8 cellular contexts compared by ENCODE assay signal in the genomic region with DNA sequence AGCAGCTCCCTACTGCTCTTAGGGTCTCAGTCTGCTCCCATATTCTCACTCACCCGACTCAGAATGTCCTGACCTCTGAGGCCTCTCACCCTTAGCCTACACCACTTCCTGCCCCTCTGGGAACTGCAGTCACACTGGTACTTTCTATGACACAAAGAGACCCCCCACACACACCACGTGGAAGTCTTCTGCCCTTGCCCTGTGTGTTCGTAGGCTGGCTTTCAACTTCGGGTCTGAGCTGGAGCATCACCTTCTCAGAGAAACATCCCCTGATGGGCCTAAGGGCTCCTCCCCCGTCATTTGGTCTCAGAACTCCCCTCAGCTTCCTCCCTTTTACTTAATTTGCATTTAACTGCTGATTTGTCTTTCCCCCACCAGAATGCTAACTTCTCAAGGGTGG. TPM values are rescaled to one million over a fixed set of nuclear protein-coding genes. Genes with fewer than 3 reads are reported as not detected.
DNase-seq lines count a peak whose midpoint lies in the region; ATAC-seq, FAIRE-seq and TF ChIP-seq lines count a peak whose summit lies in the region.
"Not testable (repeated sequence)": the region's sequence is repeated elsewhere in the genome, so short reads cannot be mapped to it uniquely, and the experiment has no call there.

No MANE protein-coding gene starts in this region.

- not testable (repeated sequence) for H3K27me3 Mint-ChIP-seq in activated CD8-positive, alpha-beta T cell treated with anti-CD3 and anti-CD28 coated beads for 36 hours

- peak; percentile 76 for ATAC-seq in GM18498 (IDR thresholded peaks at IDR 0.05; ENCODE audit: unreplicated experiment)
- ATAC-seq in GM19395 (IDR thresholded peaks at IDR 0.05; ENCODE audit: unreplicated experiment) = peak; percentile 83
- peak; percentile 80 for ATAC-seq in HG02571 (IDR thresholded peaks at IDR 0.05; ENCODE audit: unreplicated experiment)
- ATAC-seq in HG03095 (IDR thresholded peaks at IDR 0.05; ENCODE audit: unreplicated experiment) = peak; percentile 85
- ATAC-seq in HG03571 (IDR thresholded peaks at IDR 0.05; ENCODE audit: unreplicated experiment) = peak; percentile 58
- peak; percentile 94 for ATAC-seq in activated CD8-positive, alpha-beta T cell treated with anti-CD3 and anti-CD28 coated beads for 36 hours
- ATAC-seq in GM12878 = peak; percentile 86

- H3K4me3 ChIP-seq in GM12878 = not testable (repeated sequence)

- TF ChIP-seq CTCF in activated CD8-positive, alpha-beta T cell treated with anti-CD3 and anti-CD28 coated beads for 36 hours (IDR thresholded peaks at IDR 0.05); GM12878 (IDR thresholded peaks at IDR 0.05 in 2 of 3, conservative IDR thresholded peaks at IDR 0.05 in 1 of 3; ENCODE audit: control insufficient read depth in 2 of 3, extremely low read depth in 1 of 3, insufficient read depth in 1 of 3, low read depth in 3 of 3, low read length in 3 of 3): not testable (repeated sequence)

- not testable (repeated sequence) for H3K9me3 ChIP-seq in GM12878 (replicated peaks; ENCODE audit: control insufficient read depth, insufficient read depth, low read length)

- RAD21 ChIA-PET in GM12878 (lab: Charles Lee; ENCODE audit: unreplicated experiment) = not testable (repeated sequence)

- H3K4me3 Mint-ChIP-seq in activated CD8-positive, alpha-beta T cell treated with anti-CD3 and anti-CD28 coated beads for 36 hours = not testable (repeated sequence)

- H3K79me2 ChIP-seq in GM12878 (ENCODE audit: control insufficient read depth, insufficient read depth, low read length) = not testable (repeated sequence)

- not testable (repeated sequence) for H3K9ac ChIP-seq in GM12878 (ENCODE audit: control insufficient read depth, insufficient read depth, low read length)

- SMC1A ChIA-PET in GM12878 (lab: Charles Lee; ENCODE audit: uncharacterized antibody, unreplicated experiment) = not testable (repeated sequence)

- TF ChIP-seq RAD21 in GM12878 (IDR thresholded peaks at IDR 0.05; ENCODE audit: insufficient read depth, low read depth, low read length) = not testable (repeated sequence)

- CTCF ChIA-PET in activated CD8-positive, alpha-beta T cell treated with anti-CD3 and anti-CD28 coated beads for 36 hours (lab: Charles Lee); GM12878 (lab: Yijun Ruan, JAX): not testable (repeated sequence)

- H4K20me1 ChIP-seq in GM12878 (ENCODE audit: control insufficient read depth, insufficient read depth) = not testable (repeated sequence)

- intact Hi-C loops in activated CD8-positive, alpha-beta T cell treated with anti-CD3 and anti-CD28 coated beads for 36 hours (cut with micrococcal nuclease); GM12878 (cut with micrococcal nuclease; ENCODE audit: unreplicated experiment): not testable (repeated sequence)

- not testable (repeated sequence) for TF ChIP-seq EP300 in GM12878 (IDR thresholded peaks at IDR 0.05; ENCODE audit: borderline replicate concordance in 1 of 2, control insufficient read depth in 1 of 2, low read depth in 2 of 2, low read length in 2 of 2)

- not testable (repeated sequence) for BruUV-seq in GM12878 (replicated peaks; lab: Mats Ljungman, UMichigan)

- peak; percentile 88 for DNase-seq in activated CD8-positive, alpha-beta T cell treated with anti-CD3 and anti-CD28 coated beads for 36 hours
- peak; percentile 9 for DNase-seq in GM12878 (ENCODE audit: low read depth, low spot score)
- peak; percentile 19 for DNase-seq in stimulated activated CD8-positive, alpha-beta memory T cell treated with anti-CD3 and anti-CD28 coated beads, Interleukin-4, amount 100 ng/mL, for 24 hours (ENCODE audit: low read depth)

- H3K36me3 ChIP-seq in GM12878 (ENCODE audit: control insufficient read depth in 2 of 2, insufficient read depth in 2 of 2, low read length in 1 of 2) = not testable (repeated sequence)

- H3K27ac Mint-ChIP-seq in activated CD8-positive, alpha-beta T cell treated with anti-CD3 and anti-CD28 coated beads for 36 hours = peak overlapping the region; percentile 80

- H3K4me2 ChIP-seq in GM12878 (ENCODE audit: control insufficient read depth, insufficient read depth) = not testable (repeated sequence)

- not testable (repeated sequence) for H3K27me3 ChIP-seq in GM12878 (replicated peaks in 1 of 2; ENCODE audit: control insufficient read depth in 2 of 2, insufficient read depth in 2 of 2, low read length in 1 of 2)

- H3K4me1 Mint-ChIP-seq in activated CD8-positive, alpha-beta T cell treated with anti-CD3 and anti-CD28 coated beads for 36 hours (ENCODE audit: low read depth) = peaks cover 38% of the 10 kb centered on the region

- not testable (repeated sequence) for H3K27ac ChIP-seq in GM12878 (ENCODE audit: control insufficient read depth, insufficient read depth)

- FAIRE-seq in GM12878 (lab: Jason Lieb, UNC) = not testable (repeated sequence)

- WGBS in GM12878 (ENCODE audit: insufficient coverage, insufficient replicate concordance, low lambda C conversion rate, missing lambda C conversion rate) = 5% methylated on average over 5 of the region's 5 CpGs

- POLR2A ChIA-PET in activated CD8-positive, alpha-beta T cell treated with anti-CD3 and anti-CD28 coated beads for 36 hours (lab: Charles Lee); GM12878 (lab: Charles Lee): not testable (repeated sequence)

- H3K9me3 Mint-ChIP-seq in activated CD8-positive, alpha-beta T cell treated with anti-CD3 and anti-CD28 coated beads for 36 hours = not testable (repeated sequence)

- not testable (repeated sequence) for TF ChIP-seq POLR2A in GM12878 (IDR thresholded peaks at IDR 0.05; ENCODE audit: low read depth, low read length)

- H3K4me1 ChIP-seq in GM12878 (ENCODE audit: control insufficient read depth, insufficient read depth, low read length) = not testable (repeated sequence)

- H3K36me3 Mint-ChIP-seq in activated CD8-positive, alpha-beta T cell treated with anti-CD3 and anti-CD28 coated beads for 36 hours (ENCODE audit: low read depth) = not testable (repeated sequence)

- in situ Hi-C loops in GM12878 (cut with MboI) = not testable (repeated sequence)

- peak overlapping the region; percentile 51 for H2AFZ ChIP-seq in GM12878 (ENCODE audit: control insufficient read depth, low read depth, low read length)

TF ChIP-seq in GM12878, 131 proteins besides CTCF, POLR2A, EP300 and RAD21:
- TF ChIP-seq NR2F1 (conservative IDR thresholded peaks at IDR 0.05) = 0 out of 2 replicates have a peak, but pooled peaks have one; percentile 19

RNA-seq across cellular contexts. Expression of gene DDX11, which starts 22.0 kb away (rescaled TPM):
- 100 to 1,000 TPM; 143 to 147 TPM for total RNA-seq in activated CD8-positive, alpha-beta T cell treated with anti-CD3 and anti-CD28 coated beads for 36 hours
- total RNA-seq in GM12878 (2013; cell fraction: nucleolus; rRNA removed) = 187 and 199 TPM in 2 replicates
- total RNA-seq in GM12878 (2014; rRNA removed) (42.0 and 53.6 TPM in 2 replicates), GM12878 (2014; rRNA removed; fragmentation: Illumina TruSeq; extraction: Trizol) (27.0 and 31.6 TPM in 2 replicates), GM12878 (2021) (79.3 and 94.2 TPM in 2 replicates)
- polyA plus RNA-seq in GM12878 (2011; ENCODE audit: low read depth) = 43.4 TPM
- polyA plus RNA-seq in GM12878 (2011; rRNA removed) (27.9 and 38.9 TPM in 2 replicates), GM12878 (2014; fragmentation: Illumina TruSeq; extraction: Trizol) (17.8 and 31.9 TPM in 2 replicates), GM12878 (2014; fragmentation: Nextera tagmentation; extraction: Ambion mirVana) (1 to 10 TPM; 3.8 to 4.8 TPM), GM12878 (2014; rRNA removed) (58.7 and 66.2 TPM in 2 replicates), GM12878 (2016; fragmentation: Nextera tagmentation; extraction: Ambion mirVana) (10 to 100 TPM; 56.5 to 62.5 TPM)
- polyA plus RNA-seq in GM12878 (2011; cell fraction: cytosol; rRNA removed) = 25.3 and 37.5 TPM in 2 replicates
- polyA plus RNA-seq in GM12878 (2011; cell fraction: nucleus; rRNA removed) = 280 and 327 TPM in 2 replicates
- polyA plus RNA-seq in GM12878 (2012) = 46.8 and 56.7 TPM in 2 replicates
- polyA minus RNA-seq in GM12878 (2011; rRNA and poly(A)+ RNA removed) = 45.4 and 50.4 TPM in 2 replicates
- 15.4 and 20.2 TPM in 2 replicates for polyA minus RNA-seq in GM12878 (2011; cell fraction: cytosol; rRNA and poly(A)+ RNA removed)
- polyA minus RNA-seq in GM12878 (2011; cell fraction: nucleus; rRNA and poly(A)+ RNA removed) = 86.9 and 156 TPM in 2 replicates

Comparison
In these comparisons a context has a peak if more than half of its experiments do, and no peak if none do; other contexts are left out.
1. DNase-seq: peak in every context shown above with its lines; median percentile 88 in activated CD8-positive, alpha-beta T cell treated with anti-CD3 and anti-CD28 coated beads for 36 hours; 19 in stimulated activated CD8-positive, alpha-beta memory T cell treated with anti-CD3 and anti-CD28 coated beads, Interleukin-4, amount 100 ng/mL, for 24 hours; 9 in GM12878.